Comparison of ENCODE assay signal across 20 cellular contexts in the genomic region with DNA sequence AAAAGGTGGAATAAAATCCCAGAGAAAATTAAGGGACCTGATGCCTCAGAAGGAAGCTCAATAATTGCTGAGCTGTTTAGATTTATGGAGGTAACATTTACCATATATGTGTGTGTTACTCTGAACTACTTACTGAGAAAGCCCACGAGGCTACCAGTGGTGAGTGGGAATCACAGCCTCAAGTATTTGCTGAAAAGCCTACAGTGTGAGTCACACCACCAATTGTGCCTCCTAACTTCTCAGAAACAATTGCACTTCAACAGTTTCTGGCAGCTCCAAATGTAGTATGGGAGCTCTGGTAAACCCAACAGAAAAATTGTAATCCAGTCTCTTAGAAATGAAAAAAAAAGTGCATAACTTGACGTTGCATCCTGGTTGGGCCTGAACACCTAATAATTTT.
"Had no signal": no experiment of that assay in that cellular context is flagged by ENCODE, and none has a peak within 500 bp of the region (broad histone marks: within the 10 kb centered on the region; RNA-seq: fewer than 3 reads in every experiment).

No MANE protein-coding gene starts in this region.

- H3K27me3 ChIP-seq: cardiac muscle cell, foreskin keratinocyte, heart left ventricle, spleen, uterus had no signal

- DNase-seq: activated CD4-positive, alpha-beta T cell treated with anti-CD3 and anti-CD28 coated beads for 36 hours; activated CD4-positive, CD25-positive, alpha-beta regulatory T cell; activated CD8-positive, alpha-beta memory T cell treated with anti-CD3 and anti-CD28 coated beads, Interleukin-2, amount 10 ng/mL, durations not matched to agents 7 days and 5 days; activated CD8-positive, alpha-beta T cell treated with anti-CD3 and anti-CD28 coated beads, Interleukin-2, amount 10 ng/mL, durations not matched to agents 7 days and 5 days; activated T-cell treated with anti-CD3 and anti-CD28 coated beads, Interleukin-2, amount 50 U/mL, for 48 hours; cerebellar nuclear complex; effector memory CD8-positive, alpha-beta T cell; heart left ventricle; left cardiac atrium; left ventricle myocardium superior; mucosa of descending colon; right cardiac atrium; spleen; stimulated activated naive CD4-positive, alpha-beta T cell treated with Interleukin-2 at 50 U/mL for 16 hours; uterus had no signal

- H3K27ac ChIP-seq: cardiac muscle cell, coronary artery, foreskin keratinocyte, heart left ventricle, spleen, thoracic aorta, uterus had no signal

- H3K9me3 ChIP-seq: mucosa of descending colon, thoracic aorta, uterus had no signal

- FAIRE-seq: islet of Langerhans had no signal

- H3K4me3 ChIP-seq: cardiac muscle cell, coronary artery, heart left ventricle, mucosa of descending colon, spleen, thoracic aorta, uterus had no signal

- H3K4me1 ChIP-seq: foreskin keratinocyte, heart left ventricle, spleen, uterus had no signal

- H3K36me3 ChIP-seq: cardiac muscle cell, heart left ventricle, spleen, thoracic aorta, uterus had no signal
